ENCODE assay signal across 7 cellular contexts in genomic region chr15:28021281-28022039, GRCh38.
DNase-seq lines count a peak whose midpoint lies in the region; ATAC-seq and TF ChIP-seq lines count a peak whose summit lies in the region.

No MANE protein-coding gene starts in this region.

- TF ChIP-seq CTCF in GM23338 (conservative IDR thresholded peaks at IDR 0.05; ENCODE audit: low read depth in 2 of 2): peak; percentile 75 to 85

- no peak overlapping the region for H3K4me3 Mint-ChIP-seq in GM23338

- no peaks in the 10 kb centered on the region for H3K36me3 ChIP-seq in GM23338 (ENCODE audit: insufficient read depth)

- no peaks in the 10 kb centered on the region for H3K36me3 Mint-ChIP-seq in GM23338 (ENCODE audit: low read depth)

- 0 out of 2 replicates have a peak overlapping the region, but pooled peaks have one; percentile 78 for H2AFZ ChIP-seq in GM23338

- peaks cover 13% of the 10 kb centered on the region for H3K4me1 Mint-ChIP-seq in GM23338

- no peak overlapping the region for H3K27ac ChIP-seq in GM23338 (ENCODE audit: low read depth)

- H3K4me1 ChIP-seq in GM23338 (ENCODE audit: insufficient read depth): no peaks in the 10 kb centered on the region; the same call in 1 of the 2 replicates

- H3K9me3 Mint-ChIP-seq in GM23338: no peaks in the 10 kb centered on the region

- no peaks in the 10 kb centered on the region for H3F3A ChIP-seq in GM23338 (replicated peaks; ENCODE audit: low read depth)

- H3K4me2 ChIP-seq in GM23338: no peak overlapping the region

- H3K9me2 ChIP-seq in GM23338 (ENCODE audit: insufficient read depth): no peaks in the 10 kb centered on the region; the same call in 1 of the 2 replicates

- DNase-seq in GM23338 (ENCODE audit: low spot score): peak; percentile 84
- peak; percentile 75 for DNase-seq in NCI-H1436 (lab: John Stamatoyannopoulos, UW)
- DNase-seq in SKM-1 (lab: John Stamatoyannopoulos, UW; ENCODE audit: unreplicated experiment): peak; percentile 16
- DNase-seq in left cardiac atrium: peak; percentile 56
- no peak for DNase-seq in sciatic nerve (ENCODE audit: low spot score)
- DNase-seq in cerebellar nuclear complex (lab: John Stamatoyannopoulos, UW): no peak

- H3K27me3 ChIP-seq in GM23338 (ENCODE audit: insufficient read depth): no peaks in the 10 kb centered on the region

- no peak overlapping the region for H3K4me3 ChIP-seq in GM23338

- H3K27ac Mint-ChIP-seq in GM23338: no peak overlapping the region

- no peaks in the 10 kb centered on the region for H3K79me2 ChIP-seq in GM23338 (replicated peaks; ENCODE audit: insufficient read depth)

- H3K27me3 Mint-ChIP-seq in GM23338 (ENCODE audit: insufficient read depth, low read depth, poor library complexity): peaks cover 12% of the 10 kb centered on the region

- no peaks in the 10 kb centered on the region for H4K20me1 ChIP-seq in GM23338 (replicated peaks; ENCODE audit: insufficient read depth)

- ATAC-seq in GM23338: peak; percentile 73
- peak; percentile 76 to 85 for ATAC-seq in left cardiac atrium
- ATAC-seq in sciatic nerve: peak; percentile 39
- ATAC-seq in GM18858 (IDR thresholded peaks at IDR 0.05; ENCODE audit: unreplicated experiment): no peak

- intact Hi-C loops in left cardiac atrium (cut with DNase I) (no loop called here), sciatic nerve (cut with DNase I) (no loop called here)

TF ChIP-seq in GM23338, 12 proteins besides CTCF, POLR2A, EP300 and RAD21:
- TF ChIP-seq ZNF114 (CRISPR knock-in tag; IDR thresholded peaks at IDR 0.05) (no peak), JUNB (IDR thresholded peaks at IDR 0.05; ENCODE audit: unreplicated experiment) (no peak), EZH2phosphoT487 (IDR thresholded peaks at IDR 0.05; ENCODE audit: unreplicated experiment) (no peak), NANOG (IDR thresholded peaks at IDR 0.05; ENCODE audit: borderline replicate concordance) (no peak), CREB1 (CRISPR knock-in tag; IDR thresholded peaks at IDR 0.05; ENCODE audit: low read depth) (no peak), POLR2AphosphoS5 (IDR thresholded peaks at IDR 0.05; ENCODE audit: low read depth) (no peak), STAT1 (IDR thresholded peaks at IDR 0.05; ENCODE audit: unreplicated experiment) (no peak)
- TF ChIP-seq, protein P1, sequence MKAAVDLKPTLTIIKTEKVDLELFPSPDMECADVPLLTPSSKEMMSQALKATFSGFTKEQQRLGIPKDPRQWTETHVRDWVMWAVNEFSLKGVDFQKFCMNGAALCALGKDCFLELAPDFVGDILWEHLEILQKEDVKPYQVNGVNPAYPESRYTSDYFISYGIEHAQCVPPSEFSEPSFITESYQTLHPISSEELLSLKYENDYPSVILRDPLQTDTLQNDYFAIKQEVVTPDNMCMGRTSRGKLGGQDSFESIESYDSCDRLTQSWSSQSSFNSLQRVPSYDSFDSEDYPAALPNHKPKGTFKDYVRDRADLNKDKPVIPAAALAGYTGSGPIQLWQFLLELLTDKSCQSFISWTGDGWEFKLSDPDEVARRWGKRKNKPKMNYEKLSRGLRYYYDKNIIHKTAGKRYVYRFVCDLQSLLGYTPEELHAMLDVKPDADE (IDR thresholded peaks at IDR 0.05): no peak
- TF ChIP-seq, protein P2, sequence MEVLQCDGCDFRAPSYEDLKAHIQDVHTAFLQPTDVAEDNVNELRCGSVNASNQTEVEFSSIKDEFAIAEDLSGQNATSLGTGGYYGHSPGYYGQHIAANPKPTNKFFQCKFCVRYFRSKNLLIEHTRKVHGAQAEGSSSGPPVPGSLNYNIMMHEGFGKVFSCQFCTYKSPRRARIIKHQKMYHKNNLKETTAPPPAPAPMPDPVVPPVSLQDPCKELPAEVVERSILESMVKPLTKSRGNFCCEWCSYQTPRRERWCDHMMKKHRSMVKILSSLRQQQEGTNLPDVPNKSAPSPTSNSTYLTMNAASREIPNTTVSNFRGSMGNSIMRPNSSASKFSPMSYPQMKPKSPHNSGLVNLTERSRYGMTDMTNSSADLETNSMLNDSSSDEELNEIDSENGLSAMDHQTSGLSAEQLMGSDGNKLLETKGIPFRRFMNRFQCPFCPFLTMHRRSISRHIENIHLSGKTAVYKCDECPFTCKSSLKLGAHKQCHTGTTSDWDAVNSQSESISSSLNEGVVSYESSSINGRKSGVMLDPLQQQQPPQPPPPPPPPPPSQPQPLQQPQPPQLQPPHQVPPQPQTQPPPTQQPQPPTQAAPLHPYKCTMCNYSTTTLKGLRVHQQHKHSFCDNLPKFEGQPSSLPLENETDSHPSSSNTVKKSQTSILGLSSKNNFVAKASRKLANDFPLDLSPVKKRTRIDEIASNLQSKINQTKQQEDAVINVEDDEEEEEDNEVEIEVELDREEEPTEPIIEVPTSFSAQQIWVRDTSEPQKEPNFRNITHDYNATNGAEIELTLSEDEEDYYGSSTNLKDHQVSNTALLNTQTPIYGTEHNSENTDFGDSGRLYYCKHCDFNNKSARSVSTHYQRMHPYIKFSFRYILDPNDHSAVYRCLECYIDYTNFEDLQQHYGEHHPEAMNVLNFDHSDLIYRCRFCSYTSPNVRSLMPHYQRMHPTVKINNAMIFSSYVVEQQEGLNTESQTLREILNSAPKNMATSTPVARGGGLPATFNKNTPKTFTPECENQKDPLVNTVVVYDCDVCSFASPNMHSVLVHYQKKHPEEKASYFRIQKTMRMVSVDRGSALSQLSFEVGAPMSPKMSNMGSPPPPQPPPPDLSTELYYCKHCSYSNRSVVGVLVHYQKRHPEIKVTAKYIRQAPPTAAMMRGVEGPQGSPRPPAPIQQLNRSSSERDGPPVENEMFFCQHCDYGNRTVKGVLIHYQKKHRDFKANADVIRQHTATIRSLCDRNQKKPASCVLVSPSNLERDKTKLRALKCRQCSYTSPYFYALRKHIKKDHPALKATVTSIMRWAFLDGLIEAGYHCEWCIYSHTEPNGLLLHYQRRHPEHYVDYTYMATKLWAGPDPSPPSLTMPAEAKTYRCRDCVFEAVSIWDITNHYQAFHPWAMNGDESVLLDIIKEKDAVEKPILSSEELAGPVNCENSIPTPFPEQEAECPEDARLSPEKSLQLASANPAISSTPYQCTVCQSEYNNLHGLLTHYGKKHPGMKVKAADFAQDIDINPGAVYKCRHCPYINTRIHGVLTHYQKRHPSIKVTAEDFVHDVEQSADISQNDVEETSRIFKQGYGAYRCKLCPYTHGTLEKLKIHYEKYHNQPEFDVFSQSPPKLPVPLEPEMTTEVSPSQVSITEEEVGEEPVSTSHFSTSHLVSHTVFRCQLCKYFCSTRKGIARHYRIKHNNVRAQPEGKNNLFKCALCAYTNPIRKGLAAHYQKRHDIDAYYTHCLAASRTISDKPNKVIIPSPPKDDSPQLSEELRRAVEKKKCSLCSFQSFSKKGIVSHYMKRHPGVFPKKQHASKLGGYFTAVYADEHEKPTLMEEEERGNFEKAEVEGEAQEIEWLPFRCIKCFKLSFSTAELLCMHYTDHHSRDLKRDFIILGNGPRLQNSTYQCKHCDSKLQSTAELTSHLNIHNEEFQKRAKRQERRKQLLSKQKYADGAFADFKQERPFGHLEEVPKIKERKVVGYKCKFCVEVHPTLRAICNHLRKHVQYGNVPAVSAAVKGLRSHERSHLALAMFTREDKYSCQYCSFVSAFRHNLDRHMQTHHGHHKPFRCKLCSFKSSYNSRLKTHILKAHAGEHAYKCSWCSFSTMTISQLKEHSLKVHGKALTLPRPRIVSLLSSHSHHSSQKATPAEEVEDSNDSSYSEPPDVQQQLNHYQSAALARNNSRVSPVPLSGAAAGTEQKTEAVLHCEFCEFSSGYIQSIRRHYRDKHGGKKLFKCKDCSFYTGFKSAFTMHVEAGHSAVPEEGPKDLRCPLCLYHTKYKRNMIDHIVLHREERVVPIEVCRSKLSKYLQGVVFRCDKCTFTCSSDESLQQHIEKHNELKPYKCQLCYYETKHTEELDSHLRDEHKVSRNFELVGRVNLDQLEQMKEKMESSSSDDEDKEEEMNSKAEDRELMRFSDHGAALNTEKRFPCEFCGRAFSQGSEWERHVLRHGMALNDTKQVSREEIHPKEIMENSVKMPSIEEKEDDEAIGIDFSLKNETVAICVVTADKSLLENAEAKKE (CRISPR knock-in tag; IDR thresholded peaks at IDR 0.05): no peak

Comparison
In these comparisons a context has a peak if more than half of its experiments do, and no peak if none do; other contexts are left out.
1. DNase-seq: peak in GM23338 (single experiment), NCI-H1436 (single experiment), SKM-1 (single experiment) and left cardiac atrium (single experiment); none in sciatic nerve (single experiment) and cerebellar nuclear complex (0 of 2).